8 cellular contexts compared by ENCODE assay signal in the genomic region with DNA sequence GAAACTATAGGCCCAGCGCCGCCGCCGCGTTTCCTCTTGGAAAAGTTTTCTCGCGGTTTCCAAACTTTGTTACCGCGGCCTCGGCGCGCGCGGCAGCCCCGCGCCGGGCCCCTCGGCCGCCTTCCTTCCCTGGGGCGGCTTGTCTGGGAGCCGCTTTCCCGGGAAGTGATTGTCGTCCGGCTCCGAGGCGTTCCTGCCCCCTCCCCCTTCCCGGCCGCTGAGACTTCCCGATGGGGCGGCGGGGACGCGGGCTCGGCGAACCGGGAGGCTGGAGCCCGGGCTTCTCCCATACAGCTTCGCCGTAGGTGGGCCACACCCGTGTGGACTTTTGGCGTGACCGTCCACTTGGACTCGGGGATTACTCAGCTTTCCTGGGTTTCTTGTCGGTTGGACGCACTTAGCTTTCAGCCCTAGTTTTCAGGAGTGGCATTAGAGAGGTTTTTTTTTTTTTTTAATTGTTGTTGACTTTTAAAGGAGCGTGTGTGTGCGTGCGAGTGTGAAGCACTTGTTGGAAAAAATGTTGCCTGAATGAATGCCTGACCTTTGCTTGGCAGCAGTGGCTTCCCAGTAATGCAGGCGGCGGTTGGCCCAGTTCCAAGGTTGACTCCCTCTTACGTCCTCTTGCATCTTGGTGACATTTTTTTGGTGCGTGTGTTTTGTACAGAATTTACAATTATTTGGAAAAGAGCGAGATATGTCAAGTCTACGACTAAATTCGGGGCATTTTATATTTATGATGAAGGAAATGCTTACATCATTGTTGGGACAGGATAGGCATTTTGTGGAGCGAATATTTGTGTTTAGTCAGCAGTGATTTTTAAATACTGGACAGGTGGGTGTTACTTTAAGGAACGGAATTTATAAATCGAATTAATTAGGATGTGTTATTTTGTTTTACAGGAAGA. TPM values are rescaled to one million over a fixed set of nuclear protein-coding genes. Genes with fewer than 3 reads are reported as not detected.
DNase-seq lines count a peak whose midpoint lies in the region; ATAC-seq and TF ChIP-seq lines count a peak whose summit lies in the region.

No MANE protein-coding gene starts in this region.

- H3K36me3 ChIP-seq in esophagus squamous epithelium (peaks cover 0 to 30% (median 12%) of the 10 kb centered on the region in 3 donors), mucosa of rectum (ENCODE audit: control insufficient read depth in 2 of 2, insufficient read depth in 2 of 2, low read length in 2 of 2) (peaks cover 0 to 11% of the 10 kb centered on the region in 2 donors)

- H3K36me3 Mint-ChIP-seq in stimulated activated effector memory CD8-positive, alpha-beta T cell treated with anti-CD3 and anti-CD28 coated beads, Interleukin-12 subunit alpha, Interleukin-12 subunit beta, amount 100 ng/mL, for 72 hours: peaks cover 8% of the 10 kb centered on the region

- peaks cover 46% of the 10 kb centered on the region for H3K4me1 Mint-ChIP-seq in stimulated activated effector memory CD8-positive, alpha-beta T cell treated with anti-CD3 and anti-CD28 coated beads, Interleukin-12 subunit alpha, Interleukin-12 subunit beta, amount 100 ng/mL, for 72 hours

- DNase-seq in ELR (ENCODE audit: low read depth): peak; percentile 92
- peak; percentile 89 for DNase-seq in NCI-H748 (lab: John Stamatoyannopoulos, UW; ENCODE audit: unreplicated experiment)
- DNase-seq in activated T-cell treated with anti-CD3 and anti-CD28 coated beads for 48 hours (ENCODE audit: low read depth): peak; percentile 57
- DNase-seq in esophagus squamous epithelium (lab: John Stamatoyannopoulos, UW): peak; percentile 33
- no peak for DNase-seq in stimulated activated effector memory CD8-positive, alpha-beta T cell treated with anti-CD3 and anti-CD28 coated beads, Interleukin-12 subunit alpha, Interleukin-12 subunit beta, amount 100 ng/mL, for 72 hours (ENCODE audit: low spot score in 2 of 2)

- no peak for TF ChIP-seq CTCF in esophagus squamous epithelium (IDR thresholded peaks at IDR 0.05)

- intact Hi-C loops in esophagus squamous epithelium (cut with DNase I): no loop called here

- H3K4me3 ChIP-seq in esophagus squamous epithelium: peak overlapping the region; percentile 81 to 99 (median 86)
- peak overlapping the region; percentile 84 to 87 for H3K4me3 ChIP-seq in mucosa of rectum (ENCODE audit: low read length in 2 of 2)

- peak overlapping the region; percentile 78 for H3K27ac Mint-ChIP-seq in stimulated activated effector memory CD8-positive, alpha-beta T cell treated with anti-CD3 and anti-CD28 coated beads, Interleukin-12 subunit alpha, Interleukin-12 subunit beta, amount 100 ng/mL, for 72 hours

- peak overlapping the region; percentile 77 for H3K4me3 Mint-ChIP-seq in stimulated activated effector memory CD8-positive, alpha-beta T cell treated with anti-CD3 and anti-CD28 coated beads, Interleukin-12 subunit alpha, Interleukin-12 subunit beta, amount 100 ng/mL, for 72 hours

- no peak for TF ChIP-seq POLR2A in esophagus squamous epithelium (IDR thresholded peaks at IDR 0.05)

- H3K27ac ChIP-seq in esophagus squamous epithelium: peak overlapping the region; percentile 98 to 100 (median 100)
- peak overlapping the region; percentile 97 to 99 for H3K27ac ChIP-seq in mucosa of rectum (ENCODE audit: low read depth in 2 of 2, low read length in 2 of 2)

- H3K27me3 ChIP-seq in esophagus squamous epithelium (no peaks in the 10 kb centered on the region), mucosa of rectum (ENCODE audit: control insufficient read depth in 2 of 2, insufficient read depth in 2 of 2, low read length in 2 of 2) (no peaks in the 10 kb centered on the region)

- H3K9ac ChIP-seq in mucosa of rectum (ENCODE audit: low read depth in 1 of 2, low read length in 2 of 2): peak overlapping the region; percentile 85 to 93

- 1% methylated on average over 40 to 43 of the region's 58 CpGs for WGBS in esophagus squamous epithelium, 2 donors

- no peaks in the 10 kb centered on the region for H3K9me3 Mint-ChIP-seq in stimulated activated effector memory CD8-positive, alpha-beta T cell treated with anti-CD3 and anti-CD28 coated beads, Interleukin-12 subunit alpha, Interleukin-12 subunit beta, amount 100 ng/mL, for 72 hours

- ATAC-seq in HG02970 (IDR thresholded peaks at IDR 0.05; ENCODE audit: low FRiP score, unreplicated experiment) (peak; percentile 12), HG03108 (IDR thresholded peaks at IDR 0.05; ENCODE audit: unreplicated experiment) (no peak)
- no peak for ATAC-seq in stimulated activated effector memory CD8-positive, alpha-beta T cell treated with anti-CD3 and anti-CD28 coated beads, Interleukin-12 subunit alpha, Interleukin-12 subunit beta, amount 100 ng/mL, for 72 hours

- H3K4me1 ChIP-seq in esophagus squamous epithelium (peaks cover 15 to 58% (median 35%) of the 10 kb centered on the region in 3 donors), mucosa of rectum (ENCODE audit: control insufficient read depth in 2 of 2, insufficient read depth in 2 of 2, low read length in 2 of 2) (peaks cover 10 to 20% of the 10 kb centered on the region in 2 donors)

- H3K9me3 ChIP-seq in esophagus squamous epithelium: no peaks in the 10 kb centered on the region
- H3K9me3 ChIP-seq in mucosa of rectum (ENCODE audit: control insufficient read depth in 2 of 2, low read length in 2 of 2): no peaks in the 10 kb centered on the region

RNA-seq across cellular contexts. Expression of gene CTNNA1, which starts 0.8 kb away (rescaled TPM):
- 100 to 1,000 TPM; 293 to 393 (median 348) TPM for total RNA-seq in esophagus squamous epithelium

Comparison
In these comparisons a context has a peak if more than half of its experiments do, and no peak if none do; other contexts are left out.
1. DNase-seq: peak in ELR (single experiment), NCI-H748 (single experiment), activated T-cell treated with anti-CD3 and anti-CD28 coated beads for 48 hours (single experiment) and esophagus squamous epithelium (single experiment); none in stimulated activated effector memory CD8-positive, alpha-beta T cell treated with anti-CD3 and anti-CD28 coated beads, Interleukin-12 subunit alpha, Interleukin-12 subunit beta, amount 100 ng/mL, for 72 hours (0 of 2).